8 cellular contexts compared by ENCODE assay signal in genomic region chr11:61333638-61334433, GRCh38. TPM values are rescaled to one million over a fixed set of nuclear protein-coding genes. Genes with fewer than 3 reads are reported as not detected.
DNase-seq lines count a peak whose midpoint lies in the region; ATAC-seq lines count a peak whose summit lies in the region.

No MANE protein-coding gene starts in this region.

- H3K27ac Mint-ChIP-seq in T-helper 2 cell treated with Interferon-gamma antibody and Interleukin-4, amounts not matched to agents 5 μg/mL and 100 μg/mL, for 36 hours: peak overlapping the region; percentile 96
- peak overlapping the region; percentile 94 for H3K27ac Mint-ChIP-seq in activated CD8-positive, alpha-beta T cell treated with anti-CD3 and anti-CD28 coated beads, Interleukin-2, amount 10 ng/mL, durations not matched to agents 7 days and 5 days
- H3K27ac Mint-ChIP-seq in stimulated activated memory B cell treated with anti-CD40 and anti-IgM and Interleukin-4, amounts not matched to agents 10 μg/mL and 1 μg/mL and 100 μg/mL, for 72 hours: peak overlapping the region; percentile 95

- DNase-seq in T-helper 2 cell treated with Interferon-gamma antibody and Interleukin-4, amounts not matched to agents 5 μg/mL and 100 μg/mL, for 36 hours (ENCODE audit: low spot score): no peak
- DNase-seq in T-helper 2 cell (no peak), right cardiac atrium (no peak), NCI-H1436 treated with DMSO at 0.1 percent for 48 hours (lab: John Stamatoyannopoulos, UW) (no peak), cerebellar nuclear complex (lab: John Stamatoyannopoulos, UW) (no peak)
- no peak for DNase-seq in activated CD8-positive, alpha-beta T cell treated with anti-CD3 and anti-CD28 coated beads, Interleukin-2, amount 10 ng/mL, durations not matched to agents 7 days and 5 days

- H3K9me3 Mint-ChIP-seq in T-helper 2 cell treated with Interferon-gamma antibody and Interleukin-4, amounts not matched to agents 5 μg/mL and 100 μg/mL, for 36 hours: no peaks in the 10 kb centered on the region
- no peaks in the 10 kb centered on the region for H3K9me3 Mint-ChIP-seq in activated CD8-positive, alpha-beta T cell treated with anti-CD3 and anti-CD28 coated beads, Interleukin-2, amount 10 ng/mL, durations not matched to agents 7 days and 5 days (ENCODE audit: insufficient read depth)
- no peaks in the 10 kb centered on the region for H3K9me3 Mint-ChIP-seq in stimulated activated memory B cell treated with anti-CD40 and anti-IgM and Interleukin-4, amounts not matched to agents 10 μg/mL and 1 μg/mL and 100 μg/mL, for 72 hours

- ATAC-seq in activated CD8-positive, alpha-beta T cell treated with anti-CD3 and anti-CD28 coated beads, Interleukin-2, amount 10 ng/mL, durations not matched to agents 7 days and 5 days: no peak
- ATAC-seq in right cardiac atrium: no peak
- no peak for ATAC-seq in stimulated activated memory B cell treated with anti-CD40 and anti-IgM and Interleukin-4, amounts not matched to agents 10 μg/mL and 1 μg/mL and 100 μg/mL, for 72 hours
- ATAC-seq in HG03354 (IDR thresholded peaks at IDR 0.05; ENCODE audit: poor library complexity, severe bottlenecking, unreplicated experiment): no peak

- H3K27me3 ChIP-seq in right cardiac atrium (ENCODE audit: control insufficient read depth, insufficient read depth): no peaks in the 10 kb centered on the region

- peaks cover 30% of the 10 kb centered on the region for H3K36me3 Mint-ChIP-seq in T-helper 2 cell treated with Interferon-gamma antibody and Interleukin-4, amounts not matched to agents 5 μg/mL and 100 μg/mL, for 36 hours (ENCODE audit: low read depth)
- H3K36me3 Mint-ChIP-seq in activated CD8-positive, alpha-beta T cell treated with anti-CD3 and anti-CD28 coated beads, Interleukin-2, amount 10 ng/mL, durations not matched to agents 7 days and 5 days (ENCODE audit: low read depth): peaks cover 23% of the 10 kb centered on the region
- H3K36me3 Mint-ChIP-seq in stimulated activated memory B cell treated with anti-CD40 and anti-IgM and Interleukin-4, amounts not matched to agents 10 μg/mL and 1 μg/mL and 100 μg/mL, for 72 hours: peaks cover 32% of the 10 kb centered on the region

- peak overlapping the region; percentile 97 for H3K4me3 ChIP-seq in right cardiac atrium (ENCODE audit: low read length)

- intact Hi-C loops in right cardiac atrium (cut with DNase I): no loop called here

- POLR2A ChIA-PET in activated CD8-positive, alpha-beta T cell treated with anti-CD3 and anti-CD28 coated beads, Interleukin-2, amount 10 ng/mL, durations not matched to agents 7 days and 5 days (lab: Charles Lee): interaction anchor here (0.6 to 5.9 kb wide), 15 partner anchors 8 to 113 kb away, joined by 3 to 72 read pairs (median 4); partner anchors contain the start of genes CPSF7, CYB561A3, SDHAF2 and TMEM138

- peaks cover 41% of the 10 kb centered on the region for H3K4me1 Mint-ChIP-seq in T-helper 2 cell treated with Interferon-gamma antibody and Interleukin-4, amounts not matched to agents 5 μg/mL and 100 μg/mL, for 36 hours (ENCODE audit: low read depth)
- H3K4me1 Mint-ChIP-seq in activated CD8-positive, alpha-beta T cell treated with anti-CD3 and anti-CD28 coated beads, Interleukin-2, amount 10 ng/mL, durations not matched to agents 7 days and 5 days (ENCODE audit: low read depth): peaks cover 63% of the 10 kb centered on the region
- peaks cover 76% of the 10 kb centered on the region for H3K4me1 Mint-ChIP-seq in stimulated activated memory B cell treated with anti-CD40 and anti-IgM and Interleukin-4, amounts not matched to agents 10 μg/mL and 1 μg/mL and 100 μg/mL, for 72 hours

- peaks cover 4% of the 10 kb centered on the region for H3K4me1 ChIP-seq in right cardiac atrium (ENCODE audit: control insufficient read depth, insufficient read depth, low read length)

- peak overlapping the region; percentile 93 for H3K4me3 Mint-ChIP-seq in T-helper 2 cell treated with Interferon-gamma antibody and Interleukin-4, amounts not matched to agents 5 μg/mL and 100 μg/mL, for 36 hours
- peak overlapping the region; percentile 81 for H3K4me3 Mint-ChIP-seq in activated CD8-positive, alpha-beta T cell treated with anti-CD3 and anti-CD28 coated beads, Interleukin-2, amount 10 ng/mL, durations not matched to agents 7 days and 5 days
- peak overlapping the region; percentile 94 for H3K4me3 Mint-ChIP-seq in stimulated activated memory B cell treated with anti-CD40 and anti-IgM and Interleukin-4, amounts not matched to agents 10 μg/mL and 1 μg/mL and 100 μg/mL, for 72 hours

- CTCF ChIA-PET in activated CD8-positive, alpha-beta T cell treated with anti-CD3 and anti-CD28 coated beads, Interleukin-2, amount 10 ng/mL, durations not matched to agents 7 days and 5 days (lab: Charles Lee): interaction anchor here (0.7 to 9.8 kb wide), 10 partner anchors 17 to 418 kb away, joined by 3 to 390 read pairs (median 8); partner anchors contain the start of genes CYB561A3, TMEM138, TMEM216 and VWCE

- no peaks in the 10 kb centered on the region for H3K27me3 Mint-ChIP-seq in T-helper 2 cell treated with Interferon-gamma antibody and Interleukin-4, amounts not matched to agents 5 μg/mL and 100 μg/mL, for 36 hours (ENCODE audit: low read depth)
- H3K27me3 Mint-ChIP-seq in activated CD8-positive, alpha-beta T cell treated with anti-CD3 and anti-CD28 coated beads, Interleukin-2, amount 10 ng/mL, durations not matched to agents 7 days and 5 days (ENCODE audit: low read depth): no peaks in the 10 kb centered on the region
- H3K27me3 Mint-ChIP-seq in stimulated activated memory B cell treated with anti-CD40 and anti-IgM and Interleukin-4, amounts not matched to agents 10 μg/mL and 1 μg/mL and 100 μg/mL, for 72 hours: no peaks in the 10 kb centered on the region

- peak overlapping the region; percentile 95 for H3K27ac ChIP-seq in right cardiac atrium (ENCODE audit: low read length)

- 41% methylated on average over 14 of the region's 14 CpGs for WGBS in right cardiac atrium

- H3K9me3 ChIP-seq in right cardiac atrium (ENCODE audit: control insufficient read depth, low read length): no peaks in the 10 kb centered on the region

RNA-seq across cellular contexts. Expression of gene TKFC, which starts 0.8 kb away (rescaled TPM):
- 10 to 100 TPM; 24.1 to 26.4 TPM for total RNA-seq in activated CD8-positive, alpha-beta T cell treated with anti-CD3 and anti-CD28 coated beads, Interleukin-2, amount 10 ng/mL, durations not matched to agents 7 days and 5 days
- 10 to 100 TPM; 12.7 to 19.0 (median 16.7) TPM for total RNA-seq in right cardiac atrium
- 15.7 TPM for polyA plus RNA-seq in right cardiac atrium

RNA-seq across cellular contexts. Expression of gene DDB1, which starts 0.9 kb away (rescaled TPM):
- 100 to 1,000 TPM; 202 to 214 TPM for total RNA-seq in activated CD8-positive, alpha-beta T cell treated with anti-CD3 and anti-CD28 coated beads, Interleukin-2, amount 10 ng/mL, durations not matched to agents 7 days and 5 days
- 100 to 1,000 TPM; 126 to 132 (median 130) TPM for total RNA-seq in right cardiac atrium
- 103 TPM for polyA plus RNA-seq in right cardiac atrium

RNA-seq across cellular contexts. Expression of gene CYB561A3, which starts 27.8 kb away (rescaled TPM):
- 10 to 100 TPM; 53.2 to 55.6 TPM for total RNA-seq in activated CD8-positive, alpha-beta T cell treated with anti-CD3 and anti-CD28 coated beads, Interleukin-2, amount 10 ng/mL, durations not matched to agents 7 days and 5 days
- total RNA-seq in right cardiac atrium: 10 to 100 TPM; 15.0 to 18.5 (median 17.9) TPM
- 11.6 TPM for polyA plus RNA-seq in right cardiac atrium

RNA-seq across cellular contexts. Expression of gene TMEM138, which starts 28.3 kb away (rescaled TPM):
- 10 to 100 TPM; 57.4 to 57.5 TPM for total RNA-seq in activated CD8-positive, alpha-beta T cell treated with anti-CD3 and anti-CD28 coated beads, Interleukin-2, amount 10 ng/mL, durations not matched to agents 7 days and 5 days
- 10 to 100 TPM; 24.0 to 27.4 (median 26.9) TPM for total RNA-seq in right cardiac atrium
- polyA plus RNA-seq in right cardiac atrium: 23.9 TPM

RNA-seq across cellular contexts. Expression of gene VWCE, which starts 38.7 kb away (rescaled TPM):
- total RNA-seq in activated CD8-positive, alpha-beta T cell treated with anti-CD3 and anti-CD28 coated beads, Interleukin-2, amount 10 ng/mL, durations not matched to agents 7 days and 5 days: 1 to 10 TPM; 2.2 to 3.3 TPM
- 1 to 10 TPM in 3 of 4 donors, under 1 TPM in 1; 0.97 to 2.2 (median 1.3) TPM for total RNA-seq in right cardiac atrium
- 0.70 TPM for polyA plus RNA-seq in right cardiac atrium
